Comparison of ENCODE assay signal across 10 cellular contexts in genomic region chr1:193070395-193070753, GRCh38. TPM values are rescaled to one million over a fixed set of nuclear protein-coding genes. Genes with fewer than 3 reads are reported as not detected.
DNase-seq lines count a peak whose midpoint lies in the region; ATAC-seq, FAIRE-seq and TF ChIP-seq lines count a peak whose summit lies in the region.
"Had no signal": no experiment of that assay in that cellular context is flagged by ENCODE, and none has a peak within 500 bp of the region (broad histone marks: within the 10 kb centered on the region; RNA-seq: fewer than 3 reads in every experiment).

No MANE protein-coding gene starts in this region.

- H3K4me3 ChIP-seq in MM.1S (ENCODE audit: low read length): 0 out of 2 replicates have a peak overlapping the region, but pooled peaks have one; percentile 8
- H3K4me3 ChIP-seq: skin epidermis had no signal

- H3K4me1 Mint-ChIP-seq in dendritic cell treated with granulocyte-macrophage colony-stimulating factor and Interleukin-4, amounts not matched to agents 40 ng/mL and 50 ng/mL, for 4 days (ENCODE audit: low read depth): peaks cover 30% of the 10 kb centered on the region

- TF ChIP-seq CTCF in MM.1S (IDR thresholded peaks at IDR 0.05; ENCODE audit: low read length): no peak

- no peak overlapping the region for H2AFZ ChIP-seq in MM.1S (ENCODE audit: low read length)

- H3F3A ChIP-seq in MM.1S (ENCODE audit: insufficient read depth, low read length): peaks cover 9% of the 10 kb centered on the region

- peak overlapping the region; percentile 0 for H3K4me3 Mint-ChIP-seq in dendritic cell treated with granulocyte-macrophage colony-stimulating factor and Interleukin-4, amounts not matched to agents 40 ng/mL and 50 ng/mL, for 4 days

- DNase-seq in GM12891 (ENCODE audit: insufficient read length, low spot score) (no peak), MM.1S (peak; percentile 50), D341Med (ENCODE audit: low spot score) (no peak), NCI-H2107 (lab: John Stamatoyannopoulos, UW) (no peak), T1000 (lab: John Stamatoyannopoulos, UW) (no peak)
- DNase-seq: stimulated activated naive CD8-positive, alpha-beta T cell treated with anti-CD3 and anti-CD28 coated beads, Interleukin-15, Interleukin-2, amounts not matched to agents 100 U/mL and 50 U/mL, for 24 hours had no signal

- peak overlapping the region; percentile 48; the same call in 1 of the 2 replicates for H3K27ac ChIP-seq in MM.1S (ENCODE audit: low read length)

- H3K27ac Mint-ChIP-seq in dendritic cell treated with granulocyte-macrophage colony-stimulating factor and Interleukin-4, amounts not matched to agents 40 ng/mL and 50 ng/mL, for 4 days: peak overlapping the region; percentile 72

- H3K4me1 ChIP-seq in MM.1S (ENCODE audit: low read length): peaks cover 24% of the 10 kb centered on the region

- no peaks in the 10 kb centered on the region for H3K27me3 Mint-ChIP-seq in dendritic cell treated with granulocyte-macrophage colony-stimulating factor and Interleukin-4, amounts not matched to agents 40 ng/mL and 50 ng/mL, for 4 days

- peaks cover 71% of the 10 kb centered on the region for H3K79me2 ChIP-seq in MM.1S (ENCODE audit: low read length)

- H3K27me3 ChIP-seq in MM.1S (replicated peaks; ENCODE audit: insufficient read depth, low read length): no peaks in the 10 kb centered on the region

- H3K9me2 ChIP-seq in MM.1S (replicated peaks; ENCODE audit: insufficient read depth, low read length): no peaks in the 10 kb centered on the region

- no peaks in the 10 kb centered on the region for H3K9me3 ChIP-seq in MM.1S (replicated peaks; ENCODE audit: insufficient read depth, low read length)

- TF ChIP-seq POLR2A in GM12891 (IDR thresholded peaks at IDR 0.05; ENCODE audit: low read depth, low read length): no peak

- 0 out of 2 replicates have a peak overlapping the region, but pooled peaks have one; percentile 2 for H3K9ac ChIP-seq in MM.1S (ENCODE audit: low read length)

- intact Hi-C loops in dendritic cell treated with granulocyte-macrophage colony-stimulating factor and Interleukin-4, amounts not matched to agents 40 ng/mL and 50 ng/mL, for 4 days (cut with micrococcal nuclease): no loop called here

- no peaks in the 10 kb centered on the region for H3K9me3 Mint-ChIP-seq in dendritic cell treated with granulocyte-macrophage colony-stimulating factor and Interleukin-4, amounts not matched to agents 40 ng/mL and 50 ng/mL, for 4 days

- no peak for FAIRE-seq in GM12891 (lab: Jason Lieb, UNC)

- peak overlapping the region; percentile 47 for H3K4me2 ChIP-seq in MM.1S (ENCODE audit: low read depth, low read length)

- no peaks in the 10 kb centered on the region for H4K20me1 ChIP-seq in MM.1S (ENCODE audit: insufficient read depth, low read length)

- peak; percentile 30 for ATAC-seq in GM21526 (IDR thresholded peaks at IDR 0.05; ENCODE audit: low FRiP score, unreplicated experiment)
- ATAC-seq in activated CD4-positive, CD25-positive, alpha-beta regulatory T cell treated with anti-CD3 and anti-CD28 coated beads, Interleukin-2, amount 50 U/mL, for 24 hours: no peak

- H3K36me3 ChIP-seq in MM.1S (replicated peaks; ENCODE audit: insufficient read depth, low read length): no peaks in the 10 kb centered on the region

- H3K36me3 Mint-ChIP-seq in dendritic cell treated with granulocyte-macrophage colony-stimulating factor and Interleukin-4, amounts not matched to agents 40 ng/mL and 50 ng/mL, for 4 days (ENCODE audit: low read depth): peaks cover 14% of the 10 kb centered on the region

TF ChIP-seq in GM12891, 5 proteins besides CTCF, POLR2A, EP300 and RAD21:
- no peak for TF ChIP-seq PAX5 (IDR thresholded peaks at IDR 0.05; ENCODE audit: insufficient read depth, low read length, severe bottlenecking)
- peak; percentile 50 for TF ChIP-seq SPI1 (IDR thresholded peaks at IDR 0.05; ENCODE audit: low read depth, low read length)

RNA-seq across cellular contexts. Expression of gene RO60, which starts 11.0 kb away (rescaled TPM):
- 14.8 TPM for polyA plus RNA-seq in GM12891 (2012; ENCODE audit: low read depth, missing spikeins)

RNA-seq across cellular contexts. Expression of gene UCHL5, which starts 11.2 kb away (rescaled TPM):
- polyA plus RNA-seq in GM12891 (2012; ENCODE audit: low read depth, missing spikeins): 42.7 TPM

RNA-seq across cellular contexts. Expression of gene GLRX2, which starts 34.8 kb away (rescaled TPM):
- 14.3 TPM for polyA plus RNA-seq in GM12891 (2012; ENCODE audit: low read depth, missing spikeins)

RNA-seq across cellular contexts. Expression of gene CDC73, which starts 51.5 kb away (rescaled TPM):
- 13.9 TPM for polyA plus RNA-seq in GM12891 (2012; ENCODE audit: low read depth, missing spikeins)
